ENCODE assay signal across 8 cellular contexts in the genomic region with DNA sequence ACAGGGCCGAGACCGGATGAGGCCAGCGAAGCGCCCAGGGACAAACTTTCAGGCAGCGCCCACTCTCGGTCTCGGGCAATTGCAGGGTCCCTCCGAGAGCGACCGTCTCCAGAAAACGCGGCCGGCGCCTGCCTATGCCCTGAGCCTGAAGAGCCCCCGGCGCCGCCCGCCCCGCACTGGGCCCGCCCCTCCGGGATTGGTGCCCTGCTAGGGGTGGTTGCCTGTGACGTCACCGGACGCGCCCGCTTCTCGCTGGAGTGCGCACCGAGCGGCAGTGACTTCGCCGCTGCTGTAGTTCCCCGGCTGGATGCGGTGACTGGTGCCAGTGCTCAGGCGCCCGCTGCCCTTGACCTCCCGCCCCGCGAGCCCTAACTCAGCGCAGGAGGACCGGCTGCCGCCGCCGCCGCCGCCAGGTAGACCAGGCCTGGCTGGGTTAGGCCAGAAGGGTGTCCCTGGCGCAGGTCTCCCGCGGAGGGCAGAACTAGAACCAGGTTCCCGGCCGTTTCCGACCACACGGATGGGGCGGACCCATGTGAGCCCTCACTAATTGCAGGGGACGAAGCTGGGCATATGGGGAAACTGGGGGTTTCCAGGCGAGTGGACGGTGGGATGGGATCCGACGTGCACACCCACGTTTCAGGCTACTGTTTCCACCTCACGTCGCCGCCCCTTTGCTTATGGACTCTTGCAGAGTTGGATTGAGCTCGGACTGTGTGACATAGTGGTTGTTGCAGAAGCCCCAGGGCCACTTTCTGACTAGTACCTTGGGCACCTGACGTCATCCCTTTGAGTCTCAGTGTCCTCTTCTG. TPM values are rescaled to one million over a fixed set of nuclear protein-coding genes. Genes with fewer than 3 reads are reported as not detected.
A peak's percentile ranks its signal among the peaks of the same experiment; 100 is the strongest.
DNase-seq lines count a peak whose midpoint lies in the region; ATAC-seq and TF ChIP-seq lines count a peak whose summit lies in the region.
"Not testable (repeated sequence)": the region's sequence is repeated elsewhere in the genome, so short reads cannot be mapped to it uniquely, and the experiment has no call there.

No MANE protein-coding gene starts in this region.

- not testable (repeated sequence) for H3K9me3 ChIP-seq in mesodermal cell (ENCODE audit: control insufficient read depth, low read length)

- H3K4me3 ChIP-seq in AG10803 (ENCODE audit: low read length) (peak overlapping the region; percentile 53), mesodermal cell (ENCODE audit: extremely low read depth, insufficient read depth, low read length, poor library complexity, severe bottlenecking) (peak overlapping the region; percentile 34)

- CTCF ChIA-PET in RWPE1 (lab: Yijun Ruan, JAX), result not testable (repeated sequence)

- peak; percentile 98 for ATAC-seq in HG03066 (IDR thresholded peaks at IDR 0.05; ENCODE audit: low read depth, unreplicated experiment)

- H3K36me3 ChIP-seq in mesodermal cell (ENCODE audit: control insufficient read depth, insufficient read depth, low read length), result not testable (repeated sequence)

- H3K27ac ChIP-seq in RWPE1; mesodermal cell (ENCODE audit: low read depth, low read length, severe bottlenecking): not testable (repeated sequence)

- not testable (repeated sequence) for H3K4me1 ChIP-seq in mesodermal cell (ENCODE audit: control insufficient read depth, insufficient read depth, low read length, poor library complexity, severe bottlenecking)

- POLR2A ChIA-PET in RWPE1 (lab: Yijun Ruan, JAX; ENCODE audit: low non-redundant PET), result not testable (repeated sequence)

- DNase-seq in AG10803 (ENCODE audit: low read depth) (peak; percentile 63), GM19240 (ENCODE audit: insufficient read length, low spot score) (peak; percentile 25), RWPE1 (ENCODE audit: low spot score) (peak; percentile 70), fibroblast of gingiva (ENCODE audit: low read depth) (peak; percentile 76)
- DNase-seq in activated effector memory CD4-positive, alpha-beta T cell treated with anti-CD3 and anti-CD28 coated beads, Interleukin-2, amount 50 U/mL, for 16 hours, result peak; percentile 98
- peak; percentile 95 to 98 for DNase-seq in stimulated activated CD4-positive, alpha-beta T cell treated with anti-CD3 and anti-CD28 coated beads, Interleukin-4, amount 100 ng/mL, for 4 hours

- not testable (repeated sequence) for TF ChIP-seq CTCF in AG10803 (conservative IDR thresholded peaks at IDR 0.05; ENCODE audit: low read length); RWPE1 (conservative IDR thresholded peaks at IDR 0.05; ENCODE audit: low read depth)

- 0 to 2% methylated on average over 9 to 10 of the region's 65 CpGs for WGBS in mesodermal cell (ENCODE audit: insufficient coverage in 2 of 2), 2 experiments

RNA-seq across cellular contexts. Expression of a gene that starts 18.9 kb away (rescaled TPM):
- polyA plus RNA-seq in mesodermal cell (2013, experiment 1 of 2), result 7.8 TPM
- 8.7 TPM for polyA plus RNA-seq in mesodermal cell (2013, experiment 2 of 2)

RNA-seq across cellular contexts. Expression of a gene that starts 24.2 kb away (rescaled TPM):
- not detected for polyA plus RNA-seq in mesodermal cell (2013, experiment 1 of 2)
- not detected for polyA plus RNA-seq in mesodermal cell (2013, experiment 2 of 2)

Comparison
In these comparisons a context has a peak if more than half of its experiments do, and no peak if none do; other contexts are left out.
1. DNase-seq: peak in every context shown above with its lines; median percentile 98 in activated effector memory CD4-positive, alpha-beta T cell treated with anti-CD3 and anti-CD28 coated beads, Interleukin-2, amount 50 U/mL, for 16 hours; 96 in stimulated activated CD4-positive, alpha-beta T cell treated with anti-CD3 and anti-CD28 coated beads, Interleukin-4, amount 100 ng/mL, for 4 hours; 76 in fibroblast of gingiva; 70 in RWPE1; 63 in AG10803; 25 in GM19240.